1 cellular context compared by ENCODE assay signal in the genomic region with DNA sequence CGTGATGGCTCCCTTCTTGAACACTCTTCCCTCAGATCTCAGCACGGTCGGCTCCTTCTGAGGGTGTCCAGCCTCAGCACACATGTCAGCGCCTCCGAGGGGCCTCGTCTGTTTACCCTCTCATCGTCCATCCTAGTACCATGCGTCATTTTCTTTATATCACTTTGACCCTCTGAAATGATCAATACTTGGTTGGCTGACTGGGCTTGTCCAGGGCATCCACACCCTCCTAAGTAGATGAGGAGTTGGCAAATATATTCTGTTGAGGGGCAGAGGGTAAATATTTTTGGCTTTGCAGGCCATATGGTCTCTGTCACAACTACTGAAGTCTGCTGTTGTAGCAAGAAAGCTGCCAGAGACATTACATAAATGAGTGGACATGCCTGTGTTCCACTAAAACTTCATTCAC.
TF ChIP-seq lines count a peak whose summit lies in the region.

No MANE protein-coding gene starts in this region.

TF ChIP-seq in SK-N-SH treated with all-trans-retinoic acid at 6 μM for 48 hours, 23 proteins besides CTCF, POLR2A, EP300 and RAD21 (continued from another document):
- TF ChIP-seq, protein P1, sequence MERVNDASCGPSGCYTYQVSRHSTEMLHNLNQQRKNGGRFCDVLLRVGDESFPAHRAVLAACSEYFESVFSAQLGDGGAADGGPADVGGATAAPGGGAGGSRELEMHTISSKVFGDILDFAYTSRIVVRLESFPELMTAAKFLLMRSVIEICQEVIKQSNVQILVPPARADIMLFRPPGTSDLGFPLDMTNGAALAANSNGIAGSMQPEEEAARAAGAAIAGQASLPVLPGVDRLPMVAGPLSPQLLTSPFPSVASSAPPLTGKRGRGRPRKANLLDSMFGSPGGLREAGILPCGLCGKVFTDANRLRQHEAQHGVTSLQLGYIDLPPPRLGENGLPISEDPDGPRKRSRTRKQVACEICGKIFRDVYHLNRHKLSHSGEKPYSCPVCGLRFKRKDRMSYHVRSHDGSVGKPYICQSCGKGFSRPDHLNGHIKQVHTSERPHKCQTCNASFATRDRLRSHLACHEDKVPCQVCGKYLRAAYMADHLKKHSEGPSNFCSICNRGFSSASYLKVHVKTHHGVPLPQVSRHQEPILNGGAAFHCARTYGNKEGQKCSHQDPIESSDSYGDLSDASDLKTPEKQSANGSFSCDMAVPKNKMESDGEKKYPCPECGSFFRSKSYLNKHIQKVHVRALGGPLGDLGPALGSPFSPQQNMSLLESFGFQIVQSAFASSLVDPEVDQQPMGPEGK (CRISPR knock-in tag; IDR thresholded peaks at IDR 0.05; ENCODE audit: borderline replicate concordance): no peak
- no peak for TF ChIP-seq ZNF70 (CRISPR knock-in tag; IDR thresholded peaks at IDR 0.05)
- no peak for TF ChIP-seq CREB5 (CRISPR knock-in tag; IDR thresholded peaks at IDR 0.05; ENCODE audit: low read depth)
